9 cellular contexts compared by ENCODE assay signal in the genomic region with DNA sequence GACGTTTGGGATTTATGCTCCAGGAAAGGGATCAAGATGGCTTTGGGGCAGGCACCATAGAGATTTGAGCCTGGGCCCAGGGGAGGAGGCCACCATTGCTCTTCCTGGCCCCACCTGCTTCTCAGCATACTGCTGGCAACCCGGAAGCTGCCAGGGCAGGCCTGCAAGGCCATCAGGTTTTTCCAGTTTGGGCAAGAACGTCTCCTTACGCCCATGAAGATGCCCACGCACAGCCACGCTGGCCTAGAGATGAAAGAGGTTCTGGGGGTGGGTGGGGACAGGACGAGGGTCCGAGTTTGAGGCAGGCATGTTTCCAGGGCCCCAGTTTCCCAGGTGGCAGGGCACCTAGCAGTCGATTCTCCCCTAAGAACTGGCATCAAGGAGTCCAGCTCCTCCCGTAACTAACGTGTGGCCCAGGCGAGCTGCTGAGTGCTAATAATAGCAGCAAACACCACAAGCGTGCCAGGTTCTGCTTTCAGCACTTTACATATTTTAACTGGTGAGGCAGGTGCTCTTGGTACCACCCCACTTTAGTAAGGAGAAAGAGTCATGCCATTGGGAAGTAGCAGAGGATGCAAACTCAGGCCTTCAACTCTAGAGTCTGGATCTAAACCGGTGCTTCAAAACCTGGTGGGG. TPM values are rescaled to one million over a fixed set of nuclear protein-coding genes. Genes with fewer than 3 reads are reported as not detected.
DNase-seq lines count a peak whose midpoint lies in the region; ATAC-seq and TF ChIP-seq lines count a peak whose summit lies in the region.
"Had no signal": no experiment of that assay in that cellular context is flagged by ENCODE, and none has a peak within 500 bp of the region (broad histone marks: within the 10 kb centered on the region; RNA-seq: fewer than 3 reads in every experiment).

No MANE protein-coding gene starts in this region.

- H3K4me1 ChIP-seq in foreskin keratinocyte (peaks cover 12% of the 10 kb centered on the region), upper lobe of left lung (peaks cover 35 to 51% (median 41%) of the 10 kb centered on the region in 4 donors)

- H3K9me3 ChIP-seq in upper lobe of left lung: no peaks in the 10 kb centered on the region

- H3K27ac ChIP-seq in foreskin keratinocyte: peak overlapping the region; percentile 14
- peak overlapping the region; percentile 80 to 87 (median 84) for H3K27ac ChIP-seq in upper lobe of left lung

- peak overlapping the region; percentile 23 for H3K27ac Mint-ChIP-seq in activated CD8-positive, alpha-beta T cell treated with anti-CD3 and anti-CD28 coated beads, Interleukin-2, amount 10 ng/mL, durations not matched to agents 7 days and 5 days
- H3K27ac Mint-ChIP-seq in activated CD8-positive, alpha-beta T cell treated with anti-CD3 and anti-CD28 coated beads for 36 hours: no peak overlapping the region
- H3K27ac Mint-ChIP-seq in progenitor cell of endocrine pancreas (no peak overlapping the region), natural killer cell (peak overlapping the region in 1 of 2 donors; percentile 66)

- POLR2A ChIA-PET in activated CD8-positive, alpha-beta T cell treated with anti-CD3 and anti-CD28 coated beads, Interleukin-2, amount 10 ng/mL, durations not matched to agents 7 days and 5 days (lab: Charles Lee): no interaction called here
- POLR2A ChIA-PET in activated CD8-positive, alpha-beta T cell treated with anti-CD3 and anti-CD28 coated beads for 36 hours (lab: Charles Lee): no interaction called here

- peaks cover 7% of the 10 kb centered on the region for H3K4me1 Mint-ChIP-seq in activated CD8-positive, alpha-beta T cell treated with anti-CD3 and anti-CD28 coated beads, Interleukin-2, amount 10 ng/mL, durations not matched to agents 7 days and 5 days (ENCODE audit: low read depth)
- peaks cover 4% of the 10 kb centered on the region for H3K4me1 Mint-ChIP-seq in activated CD8-positive, alpha-beta T cell treated with anti-CD3 and anti-CD28 coated beads for 36 hours (ENCODE audit: low read depth)
- H3K4me1 Mint-ChIP-seq in progenitor cell of endocrine pancreas (ENCODE audit: low read depth) (peaks cover 13% of the 10 kb centered on the region), natural killer cell (peaks cover 42 to 44% of the 10 kb centered on the region in 2 donors)

- intact Hi-C loops in activated CD8-positive, alpha-beta T cell treated with anti-CD3 and anti-CD28 coated beads for 36 hours (cut with micrococcal nuclease): no loop called here
- intact Hi-C loops in natural killer cell (cut with micrococcal nuclease): no loop called here

- H3K9me3 Mint-ChIP-seq in activated CD8-positive, alpha-beta T cell treated with anti-CD3 and anti-CD28 coated beads, Interleukin-2, amount 10 ng/mL, durations not matched to agents 7 days and 5 days (ENCODE audit: insufficient read depth): no peaks in the 10 kb centered on the region
- no peaks in the 10 kb centered on the region for H3K9me3 Mint-ChIP-seq in activated CD8-positive, alpha-beta T cell treated with anti-CD3 and anti-CD28 coated beads for 36 hours
- H3K9me3 Mint-ChIP-seq in progenitor cell of endocrine pancreas (ENCODE audit: low read depth): no peaks in the 10 kb centered on the region
- no peaks in the 10 kb centered on the region for H3K9me3 Mint-ChIP-seq in natural killer cell
- H3K9me3 Mint-ChIP-seq: neural crest cell had no signal

- no peak for TF ChIP-seq CTCF in activated CD8-positive, alpha-beta T cell treated with anti-CD3 and anti-CD28 coated beads for 36 hours (IDR thresholded peaks at IDR 0.05)
- TF ChIP-seq CTCF in foreskin keratinocyte (conservative IDR thresholded peaks at IDR 0.05) (no peak), upper lobe of left lung (IDR thresholded peaks at IDR 0.05) (no peak), progenitor cell of endocrine pancreas (IDR thresholded peaks at IDR 0.05; ENCODE audit: unreplicated experiment) (no peak), natural killer cell (IDR thresholded peaks at IDR 0.05) (no peak)

- no peak for ATAC-seq in activated CD8-positive, alpha-beta T cell treated with anti-CD3 and anti-CD28 coated beads, Interleukin-2, amount 10 ng/mL, durations not matched to agents 7 days and 5 days
- ATAC-seq in activated CD8-positive, alpha-beta T cell treated with anti-CD3 and anti-CD28 coated beads for 36 hours: no peak
- ATAC-seq in foreskin keratinocyte (peak; percentile 83), upper lobe of left lung (ENCODE audit: low FRiP score in 2 of 2) (peak; percentile 54 to 84), natural killer cell (no peak)

- no peaks in the 10 kb centered on the region for H3K36me3 Mint-ChIP-seq in activated CD8-positive, alpha-beta T cell treated with anti-CD3 and anti-CD28 coated beads, Interleukin-2, amount 10 ng/mL, durations not matched to agents 7 days and 5 days (ENCODE audit: low read depth)
- no peaks in the 10 kb centered on the region for H3K36me3 Mint-ChIP-seq in activated CD8-positive, alpha-beta T cell treated with anti-CD3 and anti-CD28 coated beads for 36 hours (ENCODE audit: low read depth)
- H3K36me3 Mint-ChIP-seq in progenitor cell of endocrine pancreas (ENCODE audit: insufficient read depth) (peaks cover 5% of the 10 kb centered on the region), natural killer cell (no peaks in the 10 kb centered on the region)

- CTCF ChIA-PET in activated CD8-positive, alpha-beta T cell treated with anti-CD3 and anti-CD28 coated beads, Interleukin-2, amount 10 ng/mL, durations not matched to agents 7 days and 5 days (lab: Charles Lee): no interaction called here
- CTCF ChIA-PET in activated CD8-positive, alpha-beta T cell treated with anti-CD3 and anti-CD28 coated beads for 36 hours (lab: Charles Lee): interaction anchor here (0.9 to 1.6 kb wide), 2 partner anchors 17 to 149 kb away, joined by 4 read pairs; no protein-coding TSS in a partner anchor

- WGBS in upper lobe of left lung, 2 donors: 58 to 63% methylated on average over 5 to 11 of the region's 14 CpGs

- peak in 1 of 4 donors; percentile 64 for TF ChIP-seq EP300 in upper lobe of left lung (IDR thresholded peaks at IDR 0.05)

- TF ChIP-seq POLR2A in upper lobe of left lung (IDR thresholded peaks at IDR 0.05): peak in 1 of 4 donors; percentile 21

- no peaks in the 10 kb centered on the region for H3K36me3 ChIP-seq in upper lobe of left lung

- H3K4me3 Mint-ChIP-seq in activated CD8-positive, alpha-beta T cell treated with anti-CD3 and anti-CD28 coated beads, Interleukin-2, amount 10 ng/mL, durations not matched to agents 7 days and 5 days: no peak overlapping the region
- H3K4me3 Mint-ChIP-seq in activated CD8-positive, alpha-beta T cell treated with anti-CD3 and anti-CD28 coated beads for 36 hours: no peak overlapping the region
- no peak overlapping the region for H3K4me3 Mint-ChIP-seq in progenitor cell of endocrine pancreas (ENCODE audit: low read depth)
- no peak overlapping the region for H3K4me3 Mint-ChIP-seq in natural killer cell
- H3K4me3 Mint-ChIP-seq: neural crest cell had no signal

- DNase-seq in activated CD8-positive, alpha-beta T cell treated with anti-CD3 and anti-CD28 coated beads, Interleukin-2, amount 10 ng/mL, durations not matched to agents 7 days and 5 days: no peak
- DNase-seq in activated CD8-positive, alpha-beta T cell treated with anti-CD3 and anti-CD28 coated beads for 36 hours: no peak
- DNase-seq in NCI-H2029 treated with DMSO at 0.1 percent for 48 hours (lab: John Stamatoyannopoulos, UW): peak; percentile 22
- peak in 1 of 2 donors; percentile 60 for DNase-seq in foreskin keratinocyte
- DNase-seq in upper lobe of left lung: peak in 1 of 2 donors; percentile 87
- DNase-seq in progenitor cell of endocrine pancreas (ENCODE audit: low spot score, unreplicated experiment): no peak
- no peak for DNase-seq in natural killer cell
- no peak for DNase-seq in H4 (ENCODE audit: low spot score)

- H3K4me3 ChIP-seq in upper lobe of left lung: no peak overlapping the region

- no peaks in the 10 kb centered on the region for H3K27me3 Mint-ChIP-seq in activated CD8-positive, alpha-beta T cell treated with anti-CD3 and anti-CD28 coated beads, Interleukin-2, amount 10 ng/mL, durations not matched to agents 7 days and 5 days (ENCODE audit: low read depth)
- H3K27me3 Mint-ChIP-seq in activated CD8-positive, alpha-beta T cell treated with anti-CD3 and anti-CD28 coated beads for 36 hours: no peaks in the 10 kb centered on the region
- H3K27me3 Mint-ChIP-seq in progenitor cell of endocrine pancreas: no peaks in the 10 kb centered on the region
- H3K27me3 Mint-ChIP-seq in natural killer cell (ENCODE audit: low read depth in 2 of 2): no peaks in the 10 kb centered on the region

- H3K27me3 ChIP-seq in foreskin keratinocyte (no peaks in the 10 kb centered on the region), upper lobe of left lung (no peaks in the 10 kb centered on the region)

RNA-seq across cellular contexts. Expression of gene ZNF710, which starts 45.8 kb away (rescaled TPM):
- 10 to 100 TPM; 22.7 to 24.9 TPM for total RNA-seq in activated CD8-positive, alpha-beta T cell treated with anti-CD3 and anti-CD28 coated beads, Interleukin-2, amount 10 ng/mL, durations not matched to agents 7 days and 5 days
- total RNA-seq in activated CD8-positive, alpha-beta T cell treated with anti-CD3 and anti-CD28 coated beads for 36 hours: 10 to 100 TPM; 15.2 to 17.2 TPM
- total RNA-seq in foreskin keratinocyte (30.3 and 36.8 TPM in 2 replicates), upper lobe of left lung (10 to 100 TPM; 26.0 to 51.3 (median 44.5) TPM), progenitor cell of endocrine pancreas (69.3 and 70.0 TPM in 2 replicates), natural killer cell (10 to 100 TPM; 26.5 to 43.1 (median 26.6) TPM)
- 25.1 and 32.1 TPM in 2 replicates for polyA plus RNA-seq in foreskin keratinocyte
- total RNA-seq in H4 (2014; rRNA removed; shearing (Covaris generic)): 4.7 and 8.4 TPM in 2 replicates

RNA-seq across cellular contexts. Expression of gene IDH2, which starts 55.3 kb away (rescaled TPM):
- total RNA-seq in activated CD8-positive, alpha-beta T cell treated with anti-CD3 and anti-CD28 coated beads, Interleukin-2, amount 10 ng/mL, durations not matched to agents 7 days and 5 days: 100 to 1,000 TPM; 291 to 301 TPM
- total RNA-seq in activated CD8-positive, alpha-beta T cell treated with anti-CD3 and anti-CD28 coated beads for 36 hours: 100 to 1,000 TPM; 171 to 180 TPM
- total RNA-seq in foreskin keratinocyte (60.1 and 69.6 TPM in 2 replicates), upper lobe of left lung (10 to 100 TPM; 41.5 to 72.1 (median 48.7) TPM), progenitor cell of endocrine pancreas (149 and 164 TPM in 2 replicates), natural killer cell (10 to 100 TPM; 72.3 to 91.5 (median 81.0) TPM)
- polyA plus RNA-seq in foreskin keratinocyte: 75.0 and 88.2 TPM in 2 replicates
- total RNA-seq in H4 (2014; rRNA removed; shearing (Covaris generic)): 43.2 and 48.5 TPM in 2 replicates

Comparison
In these comparisons a context has a peak if more than half of its experiments do, and no peak if none do; other contexts are left out.
1. ATAC-seq: peak in foreskin keratinocyte (single experiment) and upper lobe of left lung (2 of 2); none in activated CD8-positive, alpha-beta T cell treated with anti-CD3 and anti-CD28 coated beads, Interleukin-2, amount 10 ng/mL, durations not matched to agents 7 days and 5 days (single experiment), activated CD8-positive, alpha-beta T cell treated with anti-CD3 and anti-CD28 coated beads for 36 hours (single experiment) and natural killer cell (0 of 3).